13 cellular contexts compared by ENCODE assay signal in genomic region chr9:135925496-135926133, GRCh38. TPM values are rescaled to one million over a fixed set of nuclear protein-coding genes. Genes with fewer than 3 reads are reported as not detected.
DNase-seq lines count a peak whose midpoint lies in the region; ATAC-seq and TF ChIP-seq lines count a peak whose summit lies in the region.
"Had no signal": no experiment of that assay in that cellular context is flagged by ENCODE, and none has a peak within 500 bp of the region (broad histone marks: within the 10 kb centered on the region; RNA-seq: fewer than 3 reads in every experiment).

No MANE protein-coding gene starts in this region.

- peaks cover 34% of the 10 kb centered on the region for H3K4me1 Mint-ChIP-seq in activated CD4-positive, alpha-beta memory T cell treated with anti-CD3 and anti-CD28 coated beads, Interleukin-2, amount 10 ng/mL, durations not matched to agents 7 days and 5 days
- peaks cover 57% of the 10 kb centered on the region for H3K4me1 Mint-ChIP-seq in dendritic cell treated with granulocyte-macrophage colony-stimulating factor and Interleukin-4, amounts not matched to agents 40 ng/mL and 50 ng/mL, for 4 days (ENCODE audit: low read depth)
- H3K4me1 Mint-ChIP-seq in type B pancreatic cell (ENCODE audit: unreplicated experiment) = no peaks in the 10 kb centered on the region
- H3K4me1 Mint-ChIP-seq: IgD-negative memory B cell had no signal

- no peaks in the 10 kb centered on the region for H3K27me3 Mint-ChIP-seq in activated CD4-positive, alpha-beta memory T cell treated with anti-CD3 and anti-CD28 coated beads, Interleukin-2, amount 10 ng/mL, durations not matched to agents 7 days and 5 days
- no peaks in the 10 kb centered on the region for H3K27me3 Mint-ChIP-seq in dendritic cell treated with granulocyte-macrophage colony-stimulating factor and Interleukin-4, amounts not matched to agents 40 ng/mL and 50 ng/mL, for 4 days
- no peaks in the 10 kb centered on the region for H3K27me3 Mint-ChIP-seq in type B pancreatic cell
- H3K27me3 Mint-ChIP-seq: CD4-positive, CD25-positive, alpha-beta regulatory T cell; IgD-negative memory B cell had no signal

- no peaks in the 10 kb centered on the region for H3K9me3 Mint-ChIP-seq in activated CD4-positive, alpha-beta memory T cell treated with anti-CD3 and anti-CD28 coated beads, Interleukin-2, amount 10 ng/mL, durations not matched to agents 7 days and 5 days
- H3K9me3 Mint-ChIP-seq in dendritic cell treated with granulocyte-macrophage colony-stimulating factor and Interleukin-4, amounts not matched to agents 40 ng/mL and 50 ng/mL, for 4 days = no peaks in the 10 kb centered on the region
- no peaks in the 10 kb centered on the region for H3K9me3 Mint-ChIP-seq in type B pancreatic cell
- H3K9me3 Mint-ChIP-seq: CD4-positive, CD25-positive, alpha-beta regulatory T cell; IgD-negative memory B cell had no signal

- ATAC-seq in HG02763 (IDR thresholded peaks at IDR 0.05; ENCODE audit: unreplicated experiment) (no peak), HG03196 (IDR thresholded peaks at IDR 0.05; ENCODE audit: unreplicated experiment) (no peak), Right ventricle myocardium superior (ENCODE audit: poor library complexity) (no peak)
- ATAC-seq: left lobe of liver, pancreas had no signal

- H3K27ac Mint-ChIP-seq in activated CD4-positive, alpha-beta memory T cell treated with anti-CD3 and anti-CD28 coated beads, Interleukin-2, amount 10 ng/mL, durations not matched to agents 7 days and 5 days = peak overlapping the region; percentile 49
- H3K27ac Mint-ChIP-seq in dendritic cell treated with granulocyte-macrophage colony-stimulating factor and Interleukin-4, amounts not matched to agents 40 ng/mL and 50 ng/mL, for 4 days = peak overlapping the region; percentile 69
- H3K27ac Mint-ChIP-seq in type B pancreatic cell = no peak overlapping the region
- H3K27ac Mint-ChIP-seq: CD4-positive, CD25-positive, alpha-beta regulatory T cell; IgD-negative memory B cell had no signal

- POLR2A ChIA-PET in activated CD4-positive, alpha-beta memory T cell treated with anti-CD3 and anti-CD28 coated beads, Interleukin-2, amount 10 ng/mL, durations not matched to agents 7 days and 5 days (lab: Charles Lee) = interaction anchor here (1.1 kb wide), 1 partner anchor 18 kb away, joined by 4 read pairs; the partner anchor contains the start of gene CAMSAP1

- H3K4me3 Mint-ChIP-seq in activated CD4-positive, alpha-beta memory T cell treated with anti-CD3 and anti-CD28 coated beads, Interleukin-2, amount 10 ng/mL, durations not matched to agents 7 days and 5 days = no peak overlapping the region
- no peak overlapping the region for H3K4me3 Mint-ChIP-seq in dendritic cell treated with granulocyte-macrophage colony-stimulating factor and Interleukin-4, amounts not matched to agents 40 ng/mL and 50 ng/mL, for 4 days
- H3K4me3 Mint-ChIP-seq in type B pancreatic cell = no peak overlapping the region

- intact Hi-C loops in dendritic cell treated with granulocyte-macrophage colony-stimulating factor and Interleukin-4, amounts not matched to agents 40 ng/mL and 50 ng/mL, for 4 days (cut with micrococcal nuclease) = loop anchor here (2.0 to 10.0 kb wide), 2 partner anchors 19 to 61 kb away; partner anchors contain the start of gene CAMSAP1
- intact Hi-C loops in Right ventricle myocardium superior (cut with DNase I) = no loop called here

- TF ChIP-seq CTCF in type B pancreatic cell (conservative IDR thresholded peaks at IDR 0.05) = no peak

- CTCF ChIA-PET in activated CD4-positive, alpha-beta memory T cell treated with anti-CD3 and anti-CD28 coated beads, Interleukin-2, amount 10 ng/mL, durations not matched to agents 7 days and 5 days (lab: Charles Lee) = no interaction called here

- H3K36me3 Mint-ChIP-seq in activated CD4-positive, alpha-beta memory T cell treated with anti-CD3 and anti-CD28 coated beads, Interleukin-2, amount 10 ng/mL, durations not matched to agents 7 days and 5 days (ENCODE audit: low read depth) = peaks cover 3% of the 10 kb centered on the region
- peaks cover 91% of the 10 kb centered on the region for H3K36me3 Mint-ChIP-seq in dendritic cell treated with granulocyte-macrophage colony-stimulating factor and Interleukin-4, amounts not matched to agents 40 ng/mL and 50 ng/mL, for 4 days (ENCODE audit: low read depth)
- no peaks in the 10 kb centered on the region for H3K36me3 Mint-ChIP-seq in type B pancreatic cell

- DNase-seq in GM19240 (ENCODE audit: insufficient read length, low spot score) (peak; percentile 28), Right ventricle myocardium superior (no peak), type B pancreatic cell (ENCODE audit: extremely low spot score, unreplicated experiment) (no peak)
- peak; percentile 59 for DNase-seq in activated CD4-positive, alpha-beta memory T cell treated with anti-CD3 and anti-CD28 coated beads, Interleukin-2, amount 10 ng/mL, durations not matched to agents 7 days and 5 days
- DNase-seq in stimulated activated CD4-positive, alpha-beta T cell treated with anti-CD3 and anti-CD28 coated beads, Interleukin-4, amount 100 ng/mL, for 48 hours (ENCODE audit: low read depth in 2 of 2) = peak; percentile 73 to 81
- DNase-seq: NCI-H2081, pancreas had no signal

RNA-seq across cellular contexts. Expression of gene CAMSAP1, which starts 18.3 kb away (rescaled TPM):
- total RNA-seq in activated CD4-positive, alpha-beta memory T cell treated with anti-CD3 and anti-CD28 coated beads, Interleukin-2, amount 10 ng/mL, durations not matched to agents 7 days and 5 days = 10 to 100 TPM; 20.9 to 22.0 TPM
- total RNA-seq in Right ventricle myocardium superior (18.3 TPM), type B pancreatic cell (ENCODE audit: low replicate concordance) (33.9 and 58.2 TPM in 2 replicates)

RNA-seq across cellular contexts. Expression of gene UBAC1, which starts 35.6 kb away (rescaled TPM):
- 10 to 100 TPM; 28.1 to 29.5 TPM for total RNA-seq in activated CD4-positive, alpha-beta memory T cell treated with anti-CD3 and anti-CD28 coated beads, Interleukin-2, amount 10 ng/mL, durations not matched to agents 7 days and 5 days
- total RNA-seq in Right ventricle myocardium superior = 107 TPM
- total RNA-seq in type B pancreatic cell (ENCODE audit: low replicate concordance) = 34.5 and 45.2 TPM in 2 replicates

Comparison
In these comparisons a context has a peak if more than half of its experiments do, and no peak if none do; other contexts are left out.
1. DNase-seq: peak in GM19240 (single experiment), activated CD4-positive, alpha-beta memory T cell treated with anti-CD3 and anti-CD28 coated beads, Interleukin-2, amount 10 ng/mL, durations not matched to agents 7 days and 5 days (single experiment) and stimulated activated CD4-positive, alpha-beta T cell treated with anti-CD3 and anti-CD28 coated beads, Interleukin-4, amount 100 ng/mL, for 48 hours (2 of 2); none in Right ventricle myocardium superior (single experiment) and type B pancreatic cell (single experiment).